In genomic region chr15:65088643-65089021, GRCh38 we compare ENCODE assay signal across 21 cellular contexts. TPM values are rescaled to one million over a fixed set of nuclear protein-coding genes. Genes with fewer than 3 reads are reported as not detected.
DNase-seq lines count a peak whose midpoint lies in the region; ATAC-seq, FAIRE-seq and TF ChIP-seq lines count a peak whose summit lies in the region.
"Had no signal": no experiment of that assay in that cellular context is flagged by ENCODE, and none has a peak within 500 bp of the region (broad histone marks: within the 10 kb centered on the region; RNA-seq: fewer than 3 reads in every experiment).

No MANE protein-coding gene starts in this region.

- ATAC-seq in left ventricle myocardium superior: peak; percentile 2
- ATAC-seq: body of pancreas, Panc1, T-cell had no signal

- H3K4me1 ChIP-seq in SJSA1 (replicated peaks) (peaks cover 70% of the 10 kb centered on the region), muscle layer of duodenum (ENCODE audit: control insufficient read depth in 1 of 2, insufficient read depth in 2 of 2, low read length in 2 of 2) (peaks cover 4 to 5% of the 10 kb centered on the region in 2 donors), tibial artery (peaks cover 0 to 97% (median 84%) of the 10 kb centered on the region in 4 donors)

- intact Hi-C loops in left ventricle myocardium superior (cut with micrococcal nuclease): no loop called here
- intact Hi-C loops in tibial artery (cut with DNase I; ENCODE audit: low total_unique reads): no loop called here

- no peak for TF ChIP-seq CTCF in tibial artery (IDR thresholded peaks at IDR 0.05)
- no peak for TF ChIP-seq CTCF in GM20000 (IDR thresholded peaks at IDR 0.05; ENCODE audit: extremely low read depth, missing control alignments)
- TF ChIP-seq CTCF in osteocyte (IDR thresholded peaks at IDR 0.05): no peak

- H3K9me3 ChIP-seq in SJSA1 (replicated peaks): no peaks in the 10 kb centered on the region
- no peaks in the 10 kb centered on the region for H3K9me3 ChIP-seq in muscle layer of duodenum (ENCODE audit: control insufficient read depth in 1 of 2, low read length in 2 of 2)
- no peaks in the 10 kb centered on the region for H3K9me3 ChIP-seq in tibial artery
- H3K9me3 ChIP-seq: body of pancreas had no signal

- H3K4me1 Mint-ChIP-seq in osteocyte (ENCODE audit: unreplicated experiment): peaks cover 24% of the 10 kb centered on the region
- H3K4me1 Mint-ChIP-seq: activated B cell treated with CpG ODN at 0.5 μM for 24 hours, B cell, T-cell had no signal

- H3K4me3 Mint-ChIP-seq in osteocyte (ENCODE audit: unreplicated experiment): no peak overlapping the region
- H3K4me3 Mint-ChIP-seq: activated B cell treated with CpG ODN at 0.5 μM for 24 hours, B cell, T-cell had no signal

- DNase-seq in SJSA1 (ENCODE audit: low read depth in 1 of 2, low spot score in 2 of 2): no peak
- no peak for DNase-seq in left ventricle myocardium superior
- no peak for DNase-seq in tibial artery
- no peak for DNase-seq in NCI-H748 (lab: John Stamatoyannopoulos, UW; ENCODE audit: unreplicated experiment)
- no peak for DNase-seq in GM20000 (ENCODE audit: low spot score)
- DNase-seq in HTR-8/SVneo (ENCODE audit: insufficient read length, low spot score): no peak
- DNase-seq in osteocyte (ENCODE audit: extremely low spot score, unreplicated experiment): no peak
- DNase-seq: activated B cell treated with CpG ODN at 0.5 μM for 24 hours; body of pancreas; effector CD4-positive, alpha-beta T cell; NCI-H2081 treated with DMSO at 0.1 percent for 48 hours; NCI-H748 treated with DMSO at 0.1 percent for 48 hours; T-cell had no signal

- H3K27me3 ChIP-seq in SJSA1 (replicated peaks): no peaks in the 10 kb centered on the region
- H3K27me3 ChIP-seq in muscle layer of duodenum (ENCODE audit: low read depth, low read length): no peaks in the 10 kb centered on the region
- H3K27me3 ChIP-seq in tibial artery: no peaks in the 10 kb centered on the region
- H3K27me3 ChIP-seq: body of pancreas had no signal

- no peaks in the 10 kb centered on the region for H3K9me3 Mint-ChIP-seq in osteocyte (ENCODE audit: unreplicated experiment)
- H3K9me3 Mint-ChIP-seq: activated B cell treated with CpG ODN at 0.5 μM for 24 hours, T-cell had no signal

- H3K27me3 Mint-ChIP-seq in osteocyte (ENCODE audit: unreplicated experiment): peaks cover 13% of the 10 kb centered on the region

- H3K4me3 ChIP-seq in SJSA1 (no peak overlapping the region), muscle layer of duodenum (ENCODE audit: low read depth in 1 of 2, low read length in 2 of 2) (no peak overlapping the region), tibial artery (no peak overlapping the region)
- H3K4me3 ChIP-seq: body of pancreas had no signal

- H3K36me3 ChIP-seq in SJSA1: no peaks in the 10 kb centered on the region; the same call in 1 of the 2 replicates
- H3K36me3 ChIP-seq in muscle layer of duodenum (ENCODE audit: control insufficient read depth in 1 of 2, insufficient read depth in 2 of 2, low read length in 2 of 2): no peaks in the 10 kb centered on the region
- no peaks in the 10 kb centered on the region for H3K36me3 ChIP-seq in tibial artery

- H3K27ac Mint-ChIP-seq in osteocyte (ENCODE audit: unreplicated experiment): no peak overlapping the region
- H3K27ac Mint-ChIP-seq: activated B cell treated with CpG ODN at 0.5 μM for 24 hours, B cell, T-cell had no signal

- no peak for FAIRE-seq in HTR-8/SVneo (lab: Jason Lieb, UNC)
- FAIRE-seq: GM18507, GM19239 had no signal

- no peaks in the 10 kb centered on the region for H3K36me3 Mint-ChIP-seq in osteocyte (ENCODE audit: unreplicated experiment)
- H3K36me3 Mint-ChIP-seq: T-cell had no signal

- H3K27ac ChIP-seq in SJSA1: peak overlapping the region; percentile 89
- peak overlapping the region; percentile 60 for H3K27ac ChIP-seq in muscle layer of duodenum (ENCODE audit: low read length)
- peak overlapping the region; percentile 95 to 96 for H3K27ac ChIP-seq in tibial artery
- H3K27ac ChIP-seq: body of pancreas had no signal

RNA-seq across cellular contexts. Expression of gene KBTBD13, which starts 12.1 kb away (rescaled TPM):
- not detected in 2 replicates for total RNA-seq in SJSA1 (2014; rRNA removed; shearing (Covaris generic))
- total RNA-seq in left ventricle myocardium superior (10.6 TPM), osteocyte (not detected in 2 replicates)
- total RNA-seq: activated B cell treated with CpG ODN at 0.5 μM for 24 hours; activated CD8-positive, alpha-beta memory T cell treated with anti-CD3 and anti-CD28 coated beads for 36 hours; B cell; body of pancreas; fibroblast of villous mesenchyme; HT1080; T-cell had no signal

RNA-seq across cellular contexts. Expression of gene RASL12, which starts 20.8 kb away (rescaled TPM):
- total RNA-seq in SJSA1 (2014; rRNA removed; shearing (Covaris generic)): 175 and 181 TPM in 2 replicates
- 18.9 TPM for total RNA-seq in left ventricle myocardium superior
- total RNA-seq in osteocyte: 0.73 and 0.78 TPM in 2 replicates
- total RNA-seq: activated B cell treated with CpG ODN at 0.5 μM for 24 hours; activated CD8-positive, alpha-beta memory T cell treated with anti-CD3 and anti-CD28 coated beads for 36 hours; B cell; HT1080 had no signal

RNA-seq across cellular contexts. Expression of gene UBAP1L, which starts 26.4 kb away (rescaled TPM):
- 0.38 and 0.87 TPM in 2 replicates for total RNA-seq in SJSA1 (2014; rRNA removed; shearing (Covaris generic))
- total RNA-seq in left ventricle myocardium superior: 1.3 TPM
- total RNA-seq in osteocyte: 5.1 and 5.4 TPM in 2 replicates

RNA-seq across cellular contexts. Expression of gene SLC51B, which starts 43.4 kb away (rescaled TPM):
- 1.1 TPM in 1 of 2 replicates, not detected in the other for total RNA-seq in SJSA1 (2014; rRNA removed; shearing (Covaris generic))
- total RNA-seq in left ventricle myocardium superior: not detected
- total RNA-seq in osteocyte: not detected in 2 replicates
- total RNA-seq: activated B cell treated with CpG ODN at 0.5 μM for 24 hours; activated CD8-positive, alpha-beta memory T cell treated with anti-CD3 and anti-CD28 coated beads for 36 hours; B cell; body of pancreas; fibroblast of villous mesenchyme; HT1080; T-cell had no signal

RNA-seq across cellular contexts. Expression of gene PDCD7, which starts 45.0 kb away (rescaled TPM):
- total RNA-seq in SJSA1 (2014; rRNA removed; shearing (Covaris generic)): 25.8 and 29.4 TPM in 2 replicates
- total RNA-seq in left ventricle myocardium superior (15.8 TPM), osteocyte (22.3 and 27.1 TPM in 2 replicates)

Comparison
In these comparisons a context has a peak if more than half of its experiments do, and no peak if none do; other contexts are left out.
1. RNA of gene KBTBD13, which starts 12.1 kb away (total RNA-seq): 10.6 TPM in left ventricle myocardium superior (single experiment); not detected in SJSA1 and not detected in osteocyte; every median in the first group is over 10 times any median in the second.
2. RNA of gene RASL12, which starts 20.8 kb away (total RNA-seq): 175 to 181 TPM in SJSA1 and 18.9 TPM in left ventricle myocardium superior (single experiment); 0.73 to 0.78 TPM in osteocyte; every median in the first group is over 10 times any median in the second.
3. Peak in every context shown above with its lines, with median percentiles within 50 percentile points of each other: H3K27ac ChIP-seq.